In the genomic region with DNA sequence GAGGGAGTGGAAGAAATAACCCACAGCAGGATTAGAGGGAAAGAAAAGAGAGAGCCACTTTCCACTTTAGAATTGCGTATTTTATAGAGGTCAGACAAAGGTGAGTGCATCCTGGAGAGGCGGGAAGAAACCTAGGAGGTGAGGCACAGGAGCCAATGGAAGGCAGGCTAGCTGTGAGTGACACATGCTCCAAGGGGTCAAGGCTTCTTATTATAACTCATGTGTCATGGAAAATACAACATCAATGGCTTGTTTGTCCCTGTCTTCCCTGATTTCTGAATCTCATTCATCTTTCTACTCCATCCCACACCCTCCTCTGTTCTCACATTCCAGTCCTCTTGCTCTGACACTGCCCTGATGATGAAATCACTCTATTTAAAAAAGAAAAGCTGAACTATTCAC, we compare ENCODE assay signal across 13 cellular contexts. TPM values are rescaled to one million over a fixed set of nuclear protein-coding genes. Genes with fewer than 3 reads are reported as not detected.
DNase-seq lines count a peak whose midpoint lies in the region; ATAC-seq and TF ChIP-seq lines count a peak whose summit lies in the region.
"Had no signal": no experiment of that assay in that cellular context is flagged by ENCODE, and none has a peak within 500 bp of the region (broad histone marks: within the 10 kb centered on the region; RNA-seq: fewer than 3 reads in every experiment).

No MANE protein-coding gene starts in this region.

- H3K79me2 ChIP-seq in GM23338 (replicated peaks; ENCODE audit: insufficient read depth) = no peaks in the 10 kb centered on the region

- H3K36me3 Mint-ChIP-seq in GM23338 (ENCODE audit: low read depth) = no peaks in the 10 kb centered on the region
- peaks cover 14% of the 10 kb centered on the region for H3K36me3 Mint-ChIP-seq in progenitor cell of endocrine pancreas (ENCODE audit: insufficient read depth)

- H3K4me1 Mint-ChIP-seq in GM23338 (peaks cover 61% of the 10 kb centered on the region), progenitor cell of endocrine pancreas (ENCODE audit: low read depth) (peaks cover 75% of the 10 kb centered on the region)
- H3K4me1 Mint-ChIP-seq: stimulated activated naive CD8-positive, alpha-beta T cell treated with anti-CD3 and anti-CD28 coated beads, Interleukin-15, amount 100 ng/mL, for 72 hours had no signal

- no peaks in the 10 kb centered on the region for H3K36me3 ChIP-seq in GM23338 (ENCODE audit: insufficient read depth)
- H3K36me3 ChIP-seq in SJSA1 = peaks cover 20% of the 10 kb centered on the region
- H3K36me3 ChIP-seq: ascending aorta had no signal

- no peaks in the 10 kb centered on the region for H4K20me1 ChIP-seq in GM23338 (replicated peaks; ENCODE audit: insufficient read depth)

- no peaks in the 10 kb centered on the region for H3K9me2 ChIP-seq in GM23338 (ENCODE audit: insufficient read depth)

- H3K4me1 ChIP-seq in GM23338 (ENCODE audit: insufficient read depth) (peaks cover 43% of the 10 kb centered on the region), SJSA1 (replicated peaks) (peaks cover 75% of the 10 kb centered on the region)

- H3K9me3 ChIP-seq in SJSA1 (replicated peaks) = no peaks in the 10 kb centered on the region
- H3K9me3 ChIP-seq: ascending aorta had no signal

- H3K27ac Mint-ChIP-seq in GM23338 (no peak overlapping the region; the same call in 1 of the 2 replicates), progenitor cell of endocrine pancreas (peak overlapping the region; percentile 70)
- H3K27ac Mint-ChIP-seq: stimulated activated naive CD8-positive, alpha-beta T cell treated with anti-CD3 and anti-CD28 coated beads, Interleukin-15, amount 100 ng/mL, for 72 hours had no signal

- no peak overlapping the region for H2AFZ ChIP-seq in GM23338

- peak; percentile 75 for ATAC-seq in GM23338
- ATAC-seq: stimulated activated naive CD8-positive, alpha-beta T cell treated with anti-CD3 and anti-CD28 coated beads, Interleukin-15, amount 100 ng/mL, for 72 hours had no signal

- H3K9me3 Mint-ChIP-seq in GM23338 (no peaks in the 10 kb centered on the region), progenitor cell of endocrine pancreas (ENCODE audit: low read depth) (no peaks in the 10 kb centered on the region)
- H3K9me3 Mint-ChIP-seq: stimulated activated naive CD8-positive, alpha-beta T cell treated with anti-CD3 and anti-CD28 coated beads, Interleukin-15, amount 100 ng/mL, for 72 hours had no signal

- H3K4me2 ChIP-seq in GM23338 = 0 out of 2 replicates have a peak overlapping the region, but pooled peaks have one; percentile 23

- TF ChIP-seq CTCF in GM23338 (conservative IDR thresholded peaks at IDR 0.05; ENCODE audit: low read depth in 2 of 2) (no peak), fibroblast of pulmonary artery (IDR thresholded peaks at IDR 0.05; ENCODE audit: low read length, missing control alignments) (no peak), progenitor cell of endocrine pancreas (IDR thresholded peaks at IDR 0.05; ENCODE audit: unreplicated experiment) (no peak)

- peaks cover 2% of the 10 kb centered on the region for H3K27me3 Mint-ChIP-seq in GM23338 (ENCODE audit: insufficient read depth, low read depth, poor library complexity)
- H3K27me3 Mint-ChIP-seq in progenitor cell of endocrine pancreas = no peaks in the 10 kb centered on the region

- H3F3A ChIP-seq in GM23338 (replicated peaks; ENCODE audit: low read depth) = no peaks in the 10 kb centered on the region

- H3K27ac ChIP-seq in GM23338 (ENCODE audit: low read depth) (no peak overlapping the region), SJSA1 (peak overlapping the region; percentile 72)
- H3K27ac ChIP-seq: ascending aorta, HL-60 had no signal

- no peaks in the 10 kb centered on the region for H3K27me3 ChIP-seq in GM23338 (ENCODE audit: insufficient read depth)
- H3K27me3 ChIP-seq in SJSA1 (replicated peaks) = no peaks in the 10 kb centered on the region
- H3K27me3 ChIP-seq: ascending aorta had no signal

- H3K4me3 Mint-ChIP-seq in GM23338 = no peak overlapping the region
- H3K4me3 Mint-ChIP-seq in progenitor cell of endocrine pancreas (ENCODE audit: low read depth) = no peak overlapping the region
- H3K4me3 Mint-ChIP-seq: stimulated activated naive CD8-positive, alpha-beta T cell treated with anti-CD3 and anti-CD28 coated beads, Interleukin-15, amount 100 ng/mL, for 72 hours had no signal

- DNase-seq in GM23338 (ENCODE audit: low spot score) (peak; percentile 57), SJSA1 (ENCODE audit: low read depth in 1 of 2, low spot score in 2 of 2) (peak; percentile 56 to 58), fibroblast of pulmonary artery (ENCODE audit: low read depth) (peak; percentile 77), progenitor cell of endocrine pancreas (ENCODE audit: low spot score, unreplicated experiment) (no peak), NCI-H1694 (lab: John Stamatoyannopoulos, UW) (no peak), mucosa of gallbladder (ENCODE audit: low spot score) (no peak), dermis blood vessel endothelial cell (no peak), NCI-H2171 treated with DMSO at 0.1 percent for 48 hours (lab: John Stamatoyannopoulos, UW) (no peak)
- DNase-seq: DMS79 treated with DMSO at 0.1 percent for 48 hours; GOT3; stimulated activated naive CD8-positive, alpha-beta T cell treated with anti-CD3 and anti-CD28 coated beads, Interleukin-15, amount 100 ng/mL, for 72 hours had no signal

- H3K4me3 ChIP-seq in GM23338 = no peak overlapping the region
- H3K4me3 ChIP-seq in SJSA1 = no peak overlapping the region
- H3K4me3 ChIP-seq in fibroblast of pulmonary artery (replicated peaks; ENCODE audit: low read depth, low read length) = no peak overlapping the region
- H3K4me3 ChIP-seq: ascending aorta had no signal

TF ChIP-seq in GM23338, 12 proteins besides CTCF, POLR2A, EP300 and RAD21 (continues in another document):
- TF ChIP-seq STAT1 (IDR thresholded peaks at IDR 0.05; ENCODE audit: unreplicated experiment) (no peak), ZNF114 (CRISPR knock-in tag; IDR thresholded peaks at IDR 0.05) (no peak)
- TF ChIP-seq, protein P1, sequence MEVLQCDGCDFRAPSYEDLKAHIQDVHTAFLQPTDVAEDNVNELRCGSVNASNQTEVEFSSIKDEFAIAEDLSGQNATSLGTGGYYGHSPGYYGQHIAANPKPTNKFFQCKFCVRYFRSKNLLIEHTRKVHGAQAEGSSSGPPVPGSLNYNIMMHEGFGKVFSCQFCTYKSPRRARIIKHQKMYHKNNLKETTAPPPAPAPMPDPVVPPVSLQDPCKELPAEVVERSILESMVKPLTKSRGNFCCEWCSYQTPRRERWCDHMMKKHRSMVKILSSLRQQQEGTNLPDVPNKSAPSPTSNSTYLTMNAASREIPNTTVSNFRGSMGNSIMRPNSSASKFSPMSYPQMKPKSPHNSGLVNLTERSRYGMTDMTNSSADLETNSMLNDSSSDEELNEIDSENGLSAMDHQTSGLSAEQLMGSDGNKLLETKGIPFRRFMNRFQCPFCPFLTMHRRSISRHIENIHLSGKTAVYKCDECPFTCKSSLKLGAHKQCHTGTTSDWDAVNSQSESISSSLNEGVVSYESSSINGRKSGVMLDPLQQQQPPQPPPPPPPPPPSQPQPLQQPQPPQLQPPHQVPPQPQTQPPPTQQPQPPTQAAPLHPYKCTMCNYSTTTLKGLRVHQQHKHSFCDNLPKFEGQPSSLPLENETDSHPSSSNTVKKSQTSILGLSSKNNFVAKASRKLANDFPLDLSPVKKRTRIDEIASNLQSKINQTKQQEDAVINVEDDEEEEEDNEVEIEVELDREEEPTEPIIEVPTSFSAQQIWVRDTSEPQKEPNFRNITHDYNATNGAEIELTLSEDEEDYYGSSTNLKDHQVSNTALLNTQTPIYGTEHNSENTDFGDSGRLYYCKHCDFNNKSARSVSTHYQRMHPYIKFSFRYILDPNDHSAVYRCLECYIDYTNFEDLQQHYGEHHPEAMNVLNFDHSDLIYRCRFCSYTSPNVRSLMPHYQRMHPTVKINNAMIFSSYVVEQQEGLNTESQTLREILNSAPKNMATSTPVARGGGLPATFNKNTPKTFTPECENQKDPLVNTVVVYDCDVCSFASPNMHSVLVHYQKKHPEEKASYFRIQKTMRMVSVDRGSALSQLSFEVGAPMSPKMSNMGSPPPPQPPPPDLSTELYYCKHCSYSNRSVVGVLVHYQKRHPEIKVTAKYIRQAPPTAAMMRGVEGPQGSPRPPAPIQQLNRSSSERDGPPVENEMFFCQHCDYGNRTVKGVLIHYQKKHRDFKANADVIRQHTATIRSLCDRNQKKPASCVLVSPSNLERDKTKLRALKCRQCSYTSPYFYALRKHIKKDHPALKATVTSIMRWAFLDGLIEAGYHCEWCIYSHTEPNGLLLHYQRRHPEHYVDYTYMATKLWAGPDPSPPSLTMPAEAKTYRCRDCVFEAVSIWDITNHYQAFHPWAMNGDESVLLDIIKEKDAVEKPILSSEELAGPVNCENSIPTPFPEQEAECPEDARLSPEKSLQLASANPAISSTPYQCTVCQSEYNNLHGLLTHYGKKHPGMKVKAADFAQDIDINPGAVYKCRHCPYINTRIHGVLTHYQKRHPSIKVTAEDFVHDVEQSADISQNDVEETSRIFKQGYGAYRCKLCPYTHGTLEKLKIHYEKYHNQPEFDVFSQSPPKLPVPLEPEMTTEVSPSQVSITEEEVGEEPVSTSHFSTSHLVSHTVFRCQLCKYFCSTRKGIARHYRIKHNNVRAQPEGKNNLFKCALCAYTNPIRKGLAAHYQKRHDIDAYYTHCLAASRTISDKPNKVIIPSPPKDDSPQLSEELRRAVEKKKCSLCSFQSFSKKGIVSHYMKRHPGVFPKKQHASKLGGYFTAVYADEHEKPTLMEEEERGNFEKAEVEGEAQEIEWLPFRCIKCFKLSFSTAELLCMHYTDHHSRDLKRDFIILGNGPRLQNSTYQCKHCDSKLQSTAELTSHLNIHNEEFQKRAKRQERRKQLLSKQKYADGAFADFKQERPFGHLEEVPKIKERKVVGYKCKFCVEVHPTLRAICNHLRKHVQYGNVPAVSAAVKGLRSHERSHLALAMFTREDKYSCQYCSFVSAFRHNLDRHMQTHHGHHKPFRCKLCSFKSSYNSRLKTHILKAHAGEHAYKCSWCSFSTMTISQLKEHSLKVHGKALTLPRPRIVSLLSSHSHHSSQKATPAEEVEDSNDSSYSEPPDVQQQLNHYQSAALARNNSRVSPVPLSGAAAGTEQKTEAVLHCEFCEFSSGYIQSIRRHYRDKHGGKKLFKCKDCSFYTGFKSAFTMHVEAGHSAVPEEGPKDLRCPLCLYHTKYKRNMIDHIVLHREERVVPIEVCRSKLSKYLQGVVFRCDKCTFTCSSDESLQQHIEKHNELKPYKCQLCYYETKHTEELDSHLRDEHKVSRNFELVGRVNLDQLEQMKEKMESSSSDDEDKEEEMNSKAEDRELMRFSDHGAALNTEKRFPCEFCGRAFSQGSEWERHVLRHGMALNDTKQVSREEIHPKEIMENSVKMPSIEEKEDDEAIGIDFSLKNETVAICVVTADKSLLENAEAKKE (CRISPR knock-in tag; IDR thresholded peaks at IDR 0.05) = no peak

RNA-seq across cellular contexts. Expression of a gene that starts 14.4 kb away (rescaled TPM):
- total RNA-seq in GM23338 (2014; rRNA removed; shearing (Covaris generic)) = 20.3 and 23.8 TPM in 2 replicates
- 26.2 and 31.5 TPM in 2 replicates for polyA plus RNA-seq in GM23338 (2016; fragmentation: Nextera tagmentation; extraction: Ambion mirVana)
- total RNA-seq in SJSA1 (2014; rRNA removed; shearing (Covaris generic)) = 87.5 and 125 TPM in 2 replicates
- 108 and 123 TPM in 2 replicates for total RNA-seq in progenitor cell of endocrine pancreas
- total RNA-seq in mucosa of gallbladder = 41.9 TPM
- total RNA-seq in dermis blood vessel endothelial cell = 60.6 and 67.4 TPM in 2 replicates

Comparison
In these comparisons a context has a peak if more than half of its experiments do, and no peak if none do; other contexts are left out.
1. DNase-seq: peak in GM23338 (single experiment), SJSA1 (2 of 2) and fibroblast of pulmonary artery (single experiment); none in progenitor cell of endocrine pancreas (single experiment), NCI-H1694 (single experiment), mucosa of gallbladder (single experiment), dermis blood vessel endothelial cell (single experiment) and NCI-H2171 treated with DMSO at 0.1 percent for 48 hours (single experiment).